ENCODE assay signal across 27 cellular contexts in the genomic region with DNA sequence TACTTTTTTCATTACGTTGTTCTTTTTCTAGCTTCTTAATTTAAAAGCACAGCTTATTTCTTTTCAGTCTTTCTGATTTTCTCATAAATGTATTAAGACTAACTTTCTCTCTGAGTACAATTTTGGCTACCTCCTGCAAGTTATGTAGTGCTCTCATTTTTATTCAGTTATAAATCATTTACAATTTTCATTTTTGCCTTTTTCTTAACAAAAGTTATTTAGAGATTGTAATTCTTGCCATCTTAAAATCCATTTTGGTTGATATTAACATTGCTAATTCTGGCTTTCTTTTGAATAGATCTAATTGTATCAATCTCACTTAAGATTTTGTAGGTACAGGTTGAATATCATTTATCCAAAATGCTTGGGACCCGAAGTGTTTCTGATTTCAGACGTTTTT.
"Had no signal": no experiment of that assay in that cellular context is flagged by ENCODE, and none has a peak within 500 bp of the region (broad histone marks: within the 10 kb centered on the region; RNA-seq: fewer than 3 reads in every experiment).

No MANE protein-coding gene starts in this region.

- H3K27ac Mint-ChIP-seq: stimulated activated effector memory CD8-positive, alpha-beta T cell treated with anti-CD3 and anti-CD28 coated beads, Interleukin-12 subunit alpha, Interleukin-12 subunit beta, amount 100 ng/mL, for 72 hours; stimulated activated memory B cell treated with anti-CD40 and anti-IgM and Interleukin-4, amounts not matched to agents 10 μg/mL and 1 μg/mL and 100 μg/mL, for 72 hours; stimulated activated naive CD8-positive, alpha-beta T cell treated with anti-CD3 and anti-CD28 coated beads, Interleukin-15, amount 100 ng/mL, for 72 hours; stimulated activated naive CD8-positive, alpha-beta T cell treated with anti-CD3 and anti-CD28 coated beads, Interleukin-15, Interleukin-2, amounts not matched to agents 100 ng/mL and 50 ng/mL, for 24 hours; type B pancreatic cell had no signal

- H3K4me3 Mint-ChIP-seq: stimulated activated effector memory CD8-positive, alpha-beta T cell treated with anti-CD3 and anti-CD28 coated beads, Interleukin-12 subunit alpha, Interleukin-12 subunit beta, amount 100 ng/mL, for 72 hours; stimulated activated memory B cell treated with anti-CD40 and anti-IgM and Interleukin-4, amounts not matched to agents 10 μg/mL and 1 μg/mL and 100 μg/mL, for 72 hours; stimulated activated naive CD8-positive, alpha-beta T cell treated with anti-CD3 and anti-CD28 coated beads, Interleukin-15, amount 100 ng/mL, for 72 hours; stimulated activated naive CD8-positive, alpha-beta T cell treated with anti-CD3 and anti-CD28 coated beads, Interleukin-15, Interleukin-2, amounts not matched to agents 100 ng/mL and 50 ng/mL, for 24 hours; type B pancreatic cell had no signal

- DNase-seq: stimulated activated CD4-positive, alpha-beta T cell treated with anti-CD3 and anti-CD28 coated beads, Interleukin-2, amount 100 ng/mL, for 48 hours; stimulated activated CD4-positive, alpha-beta T cell treated with anti-CD3 and anti-CD28 coated beads, Interleukin-4, amount 100 ng/mL, for 1 hour; stimulated activated CD4-positive, alpha-beta T cell treated with anti-CD3 and anti-CD28 coated beads, Interleukin-4, amount 100 ng/mL, for 24 hours; stimulated activated CD4-positive, alpha-beta T cell treated with anti-CD3 and anti-CD28 coated beads, Interleukin-4, amount 100 ng/mL, for 4 hours; stimulated activated CD8-positive, alpha-beta memory T cell treated with anti-CD3 and anti-CD28 coated beads, Interleukin-4, amount 100 ng/mL, for 48 hours; stimulated activated naive CD4-positive, alpha-beta T cell; stimulated activated naive CD4-positive, alpha-beta T cell treated with Interleukin-2 at 50 U/mL for 16 hours; stimulated activated naive CD8-positive, alpha-beta T cell treated with anti-CD3 and anti-CD28 coated beads, Interleukin-15, amount 100 ng/mL, for 72 hours; stimulated activated naive CD8-positive, alpha-beta T cell treated with anti-CD3 and anti-CD28 coated beads, Interleukin-15, Interleukin-2, amounts not matched to agents 100 U/mL and 50 U/mL, for 24 hours; stomach; substantia nigra; testis; thyroid gland; tibial artery; transverse colon; trophoblast cell; upper lobe of left lung; upper lobe of right lung; uterus had no signal

- H3K4me1 Mint-ChIP-seq: stimulated activated naive CD8-positive, alpha-beta T cell treated with anti-CD3 and anti-CD28 coated beads, Interleukin-15, amount 100 ng/mL, for 72 hours had no signal

- H3K27me3 Mint-ChIP-seq: stimulated activated memory B cell treated with anti-CD40 and anti-IgM and Interleukin-4, amounts not matched to agents 10 μg/mL and 1 μg/mL and 100 μg/mL, for 72 hours had no signal

- H3K9me3 ChIP-seq: stomach, suprapubic skin, testis, thoracic aorta, thyroid gland, tibial artery, tibial nerve, transverse colon, upper lobe of left lung, upper lobe of right lung, uterus, vagina had no signal

- H3K4me1 ChIP-seq: stomach, suprapubic skin, testis, thyroid gland, tibial artery, tibial nerve, transverse colon, upper lobe of left lung, upper lobe of right lung, uterus, vagina had no signal

- H3K27ac ChIP-seq: stomach, suprapubic skin, testis, thoracic aorta, thyroid gland, tibial artery, tibial nerve, transverse colon, upper lobe of left lung, upper lobe of right lung, uterus, vagina had no signal

- H3K27me3 ChIP-seq: testis, thyroid gland, upper lobe of left lung, vagina had no signal

- H3K4me3 ChIP-seq: stomach, suprapubic skin, testis, thoracic aorta, thyroid gland, tibial artery, tibial nerve, transverse colon, upper lobe of left lung, upper lobe of right lung, uterus, vagina had no signal

- H3K9me3 Mint-ChIP-seq: stimulated activated effector memory CD8-positive, alpha-beta T cell treated with anti-CD3 and anti-CD28 coated beads, Interleukin-12 subunit alpha, Interleukin-12 subunit beta, amount 100 ng/mL, for 72 hours; stimulated activated memory B cell treated with anti-CD40 and anti-IgM and Interleukin-4, amounts not matched to agents 10 μg/mL and 1 μg/mL and 100 μg/mL, for 72 hours; stimulated activated naive CD8-positive, alpha-beta T cell treated with anti-CD3 and anti-CD28 coated beads, Interleukin-15, amount 100 ng/mL, for 72 hours; stimulated activated naive CD8-positive, alpha-beta T cell treated with anti-CD3 and anti-CD28 coated beads, Interleukin-15, Interleukin-2, amounts not matched to agents 100 ng/mL and 50 ng/mL, for 24 hours; type B pancreatic cell had no signal

- ATAC-seq: stimulated activated effector memory CD8-positive, alpha-beta T cell treated with anti-CD3 and anti-CD28 coated beads, Interleukin-12 subunit alpha, Interleukin-12 subunit beta, amount 100 ng/mL, for 72 hours; stimulated activated memory B cell treated with anti-CD40 and anti-IgM and Interleukin-4, amounts not matched to agents 10 μg/mL and 1 μg/mL and 100 μg/mL, for 72 hours; stimulated activated naive CD8-positive, alpha-beta T cell treated with anti-CD3 and anti-CD28 coated beads, Interleukin-15, amount 100 ng/mL, for 72 hours; stimulated activated naive CD8-positive, alpha-beta T cell treated with anti-CD3 and anti-CD28 coated beads, Interleukin-15, Interleukin-2, amounts not matched to agents 100 U/mL and 50 U/mL, for 24 hours had no signal

- H3K36me3 ChIP-seq: stomach, suprapubic skin, thoracic aorta, thyroid gland, tibial artery, tibial nerve, transverse colon, upper lobe of left lung, upper lobe of right lung, uterus, vagina had no signal

- H3K36me3 Mint-ChIP-seq: stimulated activated effector memory CD8-positive, alpha-beta T cell treated with anti-CD3 and anti-CD28 coated beads, Interleukin-12 subunit alpha, Interleukin-12 subunit beta, amount 100 ng/mL, for 72 hours; stimulated activated memory B cell treated with anti-CD40 and anti-IgM and Interleukin-4, amounts not matched to agents 10 μg/mL and 1 μg/mL and 100 μg/mL, for 72 hours; type B pancreatic cell had no signal
